Comparison of ENCODE assay signal across 20 cellular contexts in genomic region chr20:48405909-48406308, GRCh38.
A peak's percentile ranks its signal among the peaks of the same experiment; 100 is the strongest.
DNase-seq lines count a peak whose midpoint lies in the region; ATAC-seq and TF ChIP-seq lines count a peak whose summit lies in the region.
"Had no signal": no experiment of that assay in that cellular context is flagged by ENCODE, and none has a peak within 500 bp of the region (broad histone marks: within the 10 kb centered on the region; RNA-seq: fewer than 3 reads in every experiment).

No MANE protein-coding gene starts in this region.

- DNase-seq in left ventricle myocardium superior = no peak
- no peak for DNase-seq in Right ventricle myocardium inferior (ENCODE audit: missing footprints)
- DNase-seq in iPS-NIHi7 (ENCODE audit: extremely low spot score) = peak; percentile 71
- peak in 1 of 2 donors; percentile 16 for DNase-seq in stimulated activated naive CD8-positive, alpha-beta T cell treated with anti-CD3 and anti-CD28 coated beads, Interleukin-15, amount 100 ng/mL, for 72 hours
- no peak for DNase-seq in amygdala (lab: John Stamatoyannopoulos, UW)
- DNase-seq in GM20000 (ENCODE audit: low spot score) = no peak
- DNase-seq: ACHN; activated CD4-positive, alpha-beta T cell treated with anti-CD3 and anti-CD28 coated beads, Interleukin-2, amount 10 ng/mL, durations not matched to agents 7 days and 5 days; activated T-cell treated with anti-CD3 and anti-CD28 coated beads, Interleukin-2, amount 50 U/mL, for 24 hours; adrenal gland; CD4-positive, alpha-beta T cell; EL; erythroblast; NCI-H1417; NCI-H226; occipital lobe; SHP77; stimulated activated naive CD4-positive, alpha-beta T cell treated with Interleukin-2 at 50 U/mL for 16 hours had no signal

- no peaks in the 10 kb centered on the region for H3K9me3 Mint-ChIP-seq in stimulated activated naive CD8-positive, alpha-beta T cell treated with anti-CD3 and anti-CD28 coated beads, Interleukin-15, amount 100 ng/mL, for 72 hours
- H3K9me3 Mint-ChIP-seq: activated CD4-positive, alpha-beta T cell treated with anti-CD3 and anti-CD28 coated beads, Interleukin-2, amount 10 ng/mL, durations not matched to agents 7 days and 5 days; activated T-cell treated with anti-CD3 and anti-CD28 coated beads, Interleukin-2, amount 50 U/mL, for 24 hours; CD4-positive, alpha-beta T cell had no signal

- H3K4me1 Mint-ChIP-seq in stimulated activated naive CD8-positive, alpha-beta T cell treated with anti-CD3 and anti-CD28 coated beads, Interleukin-15, amount 100 ng/mL, for 72 hours = peaks cover 17% of the 10 kb centered on the region
- H3K4me1 Mint-ChIP-seq: activated CD4-positive, alpha-beta T cell treated with anti-CD3 and anti-CD28 coated beads, Interleukin-2, amount 10 ng/mL, durations not matched to agents 7 days and 5 days had no signal

- intact Hi-C loops in left ventricle myocardium superior (cut with micrococcal nuclease) (no loop called here), Right ventricle myocardium inferior (cut with DNase I) (no loop called here)

- H3K4me3 Mint-ChIP-seq in stimulated activated naive CD8-positive, alpha-beta T cell treated with anti-CD3 and anti-CD28 coated beads, Interleukin-15, amount 100 ng/mL, for 72 hours = peak overlapping the region; percentile 4 to 32
- H3K4me3 Mint-ChIP-seq: activated CD4-positive, alpha-beta T cell treated with anti-CD3 and anti-CD28 coated beads, Interleukin-2, amount 10 ng/mL, durations not matched to agents 7 days and 5 days; activated T-cell treated with anti-CD3 and anti-CD28 coated beads, Interleukin-2, amount 50 U/mL, for 24 hours; CD4-positive, alpha-beta T cell had no signal

- H3K27ac Mint-ChIP-seq in stimulated activated naive CD8-positive, alpha-beta T cell treated with anti-CD3 and anti-CD28 coated beads, Interleukin-15, amount 100 ng/mL, for 72 hours = peak overlapping the region in 1 of 2 donors; percentile 38
- H3K27ac Mint-ChIP-seq: activated CD4-positive, alpha-beta T cell treated with anti-CD3 and anti-CD28 coated beads, Interleukin-2, amount 10 ng/mL, durations not matched to agents 7 days and 5 days; activated T-cell treated with anti-CD3 and anti-CD28 coated beads, Interleukin-2, amount 50 U/mL, for 24 hours; CD4-positive, alpha-beta T cell had no signal

- no peak for TF ChIP-seq CTCF in GM20000 (IDR thresholded peaks at IDR 0.05; ENCODE audit: extremely low read depth, missing control alignments)

- peak; percentile 36 for ATAC-seq in left ventricle myocardium superior
- ATAC-seq in Right ventricle myocardium inferior = no peak
- ATAC-seq in SK-N-SH treated with all-trans-retinoic acid at 6 μM for 48 hours = peak; percentile 31; the same call in 2 of the 3 replicates
- peak; percentile 58 for ATAC-seq in stimulated activated naive CD8-positive, alpha-beta T cell treated with anti-CD3 and anti-CD28 coated beads, Interleukin-15, amount 100 ng/mL, for 72 hours
- no peak for ATAC-seq in GM18909 (IDR thresholded peaks at IDR 0.05; ENCODE audit: poor library complexity, unreplicated experiment)

- H3K27me3 Mint-ChIP-seq in stimulated activated naive CD8-positive, alpha-beta T cell treated with anti-CD3 and anti-CD28 coated beads, Interleukin-15, amount 100 ng/mL, for 72 hours = peaks cover 48% of the 10 kb centered on the region

TF ChIP-seq in SK-N-SH treated with all-trans-retinoic acid at 6 μM for 48 hours, 23 proteins besides CTCF, POLR2A, EP300 and RAD21:
- TF ChIP-seq SNAI2 (CRISPR knock-in tag; IDR thresholded peaks at IDR 0.05) (no peak), ZNF8 (CRISPR knock-in tag; IDR thresholded peaks at IDR 0.05) (no peak), TCF4 (CRISPR knock-in tag; IDR thresholded peaks at IDR 0.05; ENCODE audit: borderline replicate concordance) (no peak), CSDC2 (CRISPR knock-in tag; IDR thresholded peaks at IDR 0.05) (no peak), BACH2 (CRISPR knock-in tag; IDR thresholded peaks at IDR 0.05; ENCODE audit: borderline replicate concordance) (no peak), ESRRG (CRISPR knock-in tag; IDR thresholded peaks at IDR 0.05) (no peak), PPARA (CRISPR knock-in tag; IDR thresholded peaks at IDR 0.05; ENCODE audit: borderline replicate concordance) (no peak), POU6F1 (CRISPR knock-in tag; IDR thresholded peaks at IDR 0.05; ENCODE audit: borderline replicate concordance, low read depth) (no peak), TOX (CRISPR knock-in tag; IDR thresholded peaks at IDR 0.05; ENCODE audit: borderline replicate concordance) (no peak), ARNTL (CRISPR knock-in tag; IDR thresholded peaks at IDR 0.05; ENCODE audit: borderline replicate concordance, low read depth) (no peak)
TF ChIP-seq in SK-N-SH treated with all-trans-retinoic acid at 6 μM for 48 hours: peak in this region for 0.

Comparison
In these comparisons a context has a peak if more than half of its experiments do, and no peak if none do; other contexts are left out.
1. ATAC-seq: peak in left ventricle myocardium superior (single experiment), SK-N-SH treated with all-trans-retinoic acid at 6 μM for 48 hours (single experiment) and stimulated activated naive CD8-positive, alpha-beta T cell treated with anti-CD3 and anti-CD28 coated beads, Interleukin-15, amount 100 ng/mL, for 72 hours (single experiment); none in Right ventricle myocardium inferior (single experiment) and GM18909 (single experiment).